Comparison of ENCODE assay signal across 8 cellular contexts in the genomic region with DNA sequence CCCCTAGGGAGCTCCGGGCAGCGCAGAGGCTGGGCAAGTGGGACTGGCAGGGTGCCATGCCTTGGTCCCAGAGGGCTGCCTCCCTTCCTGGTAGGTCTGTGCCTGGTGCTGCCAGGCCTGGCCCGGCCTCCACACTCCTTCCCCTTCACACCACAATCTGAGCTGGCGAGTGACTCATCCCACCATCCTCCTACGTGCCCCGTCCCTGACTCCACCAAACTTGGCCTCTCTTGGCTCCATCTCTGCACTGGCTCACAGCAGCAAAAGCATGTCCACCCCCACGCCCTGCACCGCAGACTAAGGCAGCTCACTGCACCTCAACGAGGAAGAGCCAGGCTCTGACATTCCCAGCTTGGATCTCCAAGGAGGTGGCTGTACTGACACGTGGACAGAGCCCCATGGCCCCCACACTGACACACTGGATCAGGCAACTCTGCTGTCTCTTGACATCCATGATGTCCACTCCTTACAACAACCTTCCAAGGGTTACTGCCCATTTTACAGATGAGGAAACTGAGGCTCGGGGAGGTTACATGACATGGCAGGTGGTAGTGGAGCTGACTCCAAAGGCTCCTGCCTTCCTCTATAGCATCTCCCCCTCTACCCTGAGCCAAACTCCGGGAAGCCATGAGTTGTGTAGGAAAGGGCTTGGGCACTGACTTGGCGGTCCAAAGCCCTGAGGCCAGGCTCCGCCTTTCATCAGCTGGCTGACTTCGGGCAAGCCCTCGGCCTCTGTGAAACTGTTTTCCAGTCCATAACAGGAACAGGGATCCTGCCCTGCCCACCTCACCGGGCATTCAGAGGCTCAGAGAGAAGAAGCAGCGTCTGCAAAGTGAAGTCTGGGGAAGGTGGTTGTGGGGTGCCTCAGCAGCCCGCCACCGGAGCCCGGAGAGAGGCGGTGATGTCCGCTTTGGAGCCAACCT. TPM values are rescaled to one million over a fixed set of nuclear protein-coding genes. Genes with fewer than 3 reads are reported as not detected.
A peak's percentile ranks its signal among the peaks of the same experiment; 100 is the strongest.
DNase-seq lines count a peak whose midpoint lies in the region; ATAC-seq, FAIRE-seq and TF ChIP-seq lines count a peak whose summit lies in the region.

No MANE protein-coding gene starts in this region.

- H3K4me3 Mint-ChIP-seq in activated CD4-positive, alpha-beta T cell treated with anti-CD3 and anti-CD28 coated beads, Interleukin-2, amount 10 ng/mL, durations not matched to agents 7 days and 5 days: no peak overlapping the region
- peak overlapping the region; percentile 42 for H3K4me3 Mint-ChIP-seq in natural killer cell
- H3K4me3 Mint-ChIP-seq in stimulated activated naive CD8-positive, alpha-beta T cell treated with anti-CD3 and anti-CD28 coated beads, Interleukin-15, amount 100 ng/mL, for 72 hours: peak overlapping the region; percentile 67 to 82

- H3K27ac ChIP-seq in H1 (ENCODE audit: low read depth, low read length): 0 out of 2 replicates have a peak overlapping the region, but pooled peaks have one; percentile 26

- peak overlapping the region; percentile 97 for H2BK20ac ChIP-seq in H1 (ENCODE audit: low read length)

- CTCF ChIA-PET in activated CD4-positive, alpha-beta T cell treated with anti-CD3 and anti-CD28 coated beads, Interleukin-2, amount 10 ng/mL, durations not matched to agents 7 days and 5 days (lab: Charles Lee): interaction anchor here (0.6 to 4.3 kb wide), 50 partner anchors 8 to 985 kb away, joined by 3 to 52 read pairs (median 5); partner anchors contain the start of genes KRT15 and KRT33B
- CTCF ChIA-PET in H1 (lab: Charles Lee; ENCODE audit: partially characterized antibody): interaction anchor here (0.6 to 21.2 kb wide), 77 partner anchors 8 to 739 kb away, joined by 3 to 492 read pairs (median 6); partner anchors contain the start of genes EIF1, KRT13, KRT15 and KRT16

- H4K5ac ChIP-seq in H1 (ENCODE audit: insufficient read length, low read depth, low read length): no peak overlapping the region

- peak overlapping the region; percentile 82 for H2BK15ac ChIP-seq in H1 (ENCODE audit: low read length)

- peaks cover 19% of the 10 kb centered on the region for H3K4me1 Mint-ChIP-seq in activated CD4-positive, alpha-beta T cell treated with anti-CD3 and anti-CD28 coated beads, Interleukin-2, amount 10 ng/mL, durations not matched to agents 7 days and 5 days
- peaks cover 9 to 23% of the 10 kb centered on the region in 2 donors for H3K4me1 Mint-ChIP-seq in natural killer cell
- H3K4me1 Mint-ChIP-seq in stimulated activated naive CD8-positive, alpha-beta T cell treated with anti-CD3 and anti-CD28 coated beads, Interleukin-15, amount 100 ng/mL, for 72 hours: peaks cover 22% of the 10 kb centered on the region

- no peaks in the 10 kb centered on the region for H3K79me2 ChIP-seq in H1 (ENCODE audit: control insufficient read depth in 1 of 2, insufficient read depth in 2 of 2, low read length in 2 of 2)

- no peak for TF ChIP-seq RAD21 in H1 (IDR thresholded peaks at IDR 0.05 in 1 of 2, conservative IDR thresholded peaks at IDR 0.05 in 1 of 2; ENCODE audit: low read depth in 2 of 2, low read length in 2 of 2)

- peak overlapping the region; percentile 88; the same call in 1 of the 2 replicates for H2AFZ ChIP-seq in H1 (ENCODE audit: low read length)

- no peak overlapping the region for H3K23ac ChIP-seq in H1 (ENCODE audit: insufficient read length)

- peak overlapping the region; percentile 80 for H3K27ac Mint-ChIP-seq in activated CD4-positive, alpha-beta T cell treated with anti-CD3 and anti-CD28 coated beads, Interleukin-2, amount 10 ng/mL, durations not matched to agents 7 days and 5 days
- peak overlapping the region in 1 of 2 donors; percentile 65 for H3K27ac Mint-ChIP-seq in natural killer cell
- H3K27ac Mint-ChIP-seq in stimulated activated naive CD8-positive, alpha-beta T cell treated with anti-CD3 and anti-CD28 coated beads, Interleukin-15, amount 100 ng/mL, for 72 hours: no peak overlapping the region

- peak overlapping the region; percentile 73; the same call in 1 of the 2 replicates for H2BK5ac ChIP-seq in H1 (ENCODE audit: low read depth, low read length)

- no peaks in the 10 kb centered on the region; the same call in 1 of the 2 replicates for H3K23me2 ChIP-seq in H1 (ENCODE audit: low read depth, low read length)

- H3K4me1 ChIP-seq in H1 (replicated peaks in 1 of 4; ENCODE audit: control insufficient read depth in 3 of 4, insufficient read depth in 4 of 4, low read length in 3 of 4): peaks cover 8 to 24% (median 13%) of the 10 kb centered on the region in 4 experiments

- H3K4me2 ChIP-seq in H1 (ENCODE audit: insufficient read depth in 1 of 2, low read depth in 2 of 2, low read length in 2 of 2): peak overlapping the region in 1 of 2 experiments; percentile 59; a peak in 3 of 4 replicates

- H3K56ac ChIP-seq in H1 (replicated peaks; ENCODE audit: insufficient read length, low read depth, low read length): no peak overlapping the region

- FAIRE-seq in H1 (lab: Jason Lieb, UNC): no peak

- peak overlapping the region; percentile 99 for H2BK12ac ChIP-seq in H1 (ENCODE audit: low read depth, low read length)

- no peak overlapping the region for H2BK120ac ChIP-seq in H1 (replicated peaks; ENCODE audit: low read depth, low read length)

- H3K9me3 ChIP-seq in H1 (ENCODE audit: insufficient read depth in 2 of 2, low read depth in 1 of 2, low read length in 1 of 2): no peaks in the 10 kb centered on the region; a peak in 1 of 4 replicates

- peak overlapping the region; percentile 13 for H3K4ac ChIP-seq in H1 (replicated peaks; ENCODE audit: insufficient read length, low read depth, low read length)

- H3K36me3 Mint-ChIP-seq in activated CD4-positive, alpha-beta T cell treated with anti-CD3 and anti-CD28 coated beads, Interleukin-2, amount 10 ng/mL, durations not matched to agents 7 days and 5 days (ENCODE audit: low read depth): no peaks in the 10 kb centered on the region
- no peaks in the 10 kb centered on the region for H3K36me3 Mint-ChIP-seq in natural killer cell

- peak overlapping the region; percentile 11; the same call in 1 of the 2 replicates for H2AK5ac ChIP-seq in H1 (ENCODE audit: low read depth, low read length)

- peaks cover 7% of the 10 kb centered on the region for H3K9me3 Mint-ChIP-seq in activated CD4-positive, alpha-beta T cell treated with anti-CD3 and anti-CD28 coated beads, Interleukin-2, amount 10 ng/mL, durations not matched to agents 7 days and 5 days
- peaks cover 0 to 3% of the 10 kb centered on the region in 2 donors for H3K9me3 Mint-ChIP-seq in natural killer cell
- H3K9me3 Mint-ChIP-seq in stimulated activated naive CD8-positive, alpha-beta T cell treated with anti-CD3 and anti-CD28 coated beads, Interleukin-15, amount 100 ng/mL, for 72 hours: peaks cover 11 to 15% of the 10 kb centered on the region in 2 donors

- H4K8ac ChIP-seq in H1 (ENCODE audit: extremely low read depth, insufficient read depth, low read length): peak overlapping the region; percentile 60

- TF ChIP-seq POLR2A in H1 (IDR thresholded peaks at IDR 0.05; ENCODE audit: control extremely low read depth in 1 of 2, low read depth in 2 of 2, low read length in 2 of 2): no peak

- H3K14ac ChIP-seq in H1 (ENCODE audit: insufficient read length): no peak overlapping the region

- H4K91ac ChIP-seq in H1 (replicated peaks; ENCODE audit: insufficient read length, low read length): peak overlapping the region; percentile 59

- TF ChIP-seq CTCF in H1 (IDR thresholded peaks at IDR 0.05; ENCODE audit: control extremely low read depth in 1 of 3, insufficient read depth in 1 of 3, low read depth in 1 of 3, low read length in 3 of 3) (no peak), natural killer cell (IDR thresholded peaks at IDR 0.05) (no peak)

- intact Hi-C loops in natural killer cell (cut with micrococcal nuclease): loop anchor here (5.0 kb wide), 1 partner anchor 641 kb away; no protein-coding TSS in a partner anchor

- DNase-seq in AG20443 (ENCODE audit: low spot score): peak; percentile 95
- DNase-seq in HUDEP-2 (lab: John Stamatoyannopoulos, UW; ENCODE audit: unreplicated experiment in 76 of 76): peak in 63 of 76 experiments; percentile 13 to 85 (median 54)
- no peak for DNase-seq in activated CD4-positive, alpha-beta T cell treated with anti-CD3 and anti-CD28 coated beads, Interleukin-2, amount 10 ng/mL, durations not matched to agents 7 days and 5 days
- no peak for DNase-seq in H1 (ENCODE audit: low read depth in 1 of 2, low spot score in 2 of 2)
- DNase-seq in natural killer cell: no peak
- DNase-seq in stimulated activated naive CD8-positive, alpha-beta T cell treated with anti-CD3 and anti-CD28 coated beads, Interleukin-15, amount 100 ng/mL, for 72 hours: peak; percentile 61 to 72
- DNase-seq in pons (ENCODE audit: low spot score): no peak

- no peaks in the 10 kb centered on the region for H4K20me1 ChIP-seq in H1 (replicated peaks in 1 of 2; ENCODE audit: control insufficient read depth in 1 of 2, insufficient read depth in 2 of 2, low read length in 2 of 2)

- no peak for TF ChIP-seq EP300 in H1 (IDR thresholded peaks at IDR 0.05; ENCODE audit: borderline replicate concordance in 1 of 2, low read depth in 2 of 2, low read length in 2 of 2)

- H3K27me3 Mint-ChIP-seq in activated CD4-positive, alpha-beta T cell treated with anti-CD3 and anti-CD28 coated beads, Interleukin-2, amount 10 ng/mL, durations not matched to agents 7 days and 5 days: no peaks in the 10 kb centered on the region
- peaks cover 11 to 17% of the 10 kb centered on the region in 2 donors for H3K27me3 Mint-ChIP-seq in natural killer cell (ENCODE audit: low read depth in 2 of 2)
- H3K27me3 Mint-ChIP-seq in stimulated activated naive CD8-positive, alpha-beta T cell treated with anti-CD3 and anti-CD28 coated beads, Interleukin-15, amount 100 ng/mL, for 72 hours: peaks cover 32% of the 10 kb centered on the region

- H3K9ac ChIP-seq in H1 (replicated peaks in 1 of 4; ENCODE audit: extremely low read depth in 1 of 4, low read depth in 3 of 4, low read length in 3 of 4): 0 out of 7 replicates have a peak overlapping the region, but pooled peaks of 1 of the 4 experiments have one; percentile 9

- no peaks in the 10 kb centered on the region; a peak in 2 of 7 replicates for H3K27me3 ChIP-seq in H1 (replicated peaks in 1 of 4; ENCODE audit: control insufficient read depth in 3 of 4, extremely low read depth in 1 of 4, insufficient read depth in 3 of 4, low read length in 3 of 4)

- ATAC-seq in natural killer cell (peak in 2 of 3 donors; percentile 1 to 32), GM19324 (IDR thresholded peaks at IDR 0.05; ENCODE audit: low FRiP score, unreplicated experiment) (no peak)
- ATAC-seq in stimulated activated naive CD8-positive, alpha-beta T cell treated with anti-CD3 and anti-CD28 coated beads, Interleukin-15, amount 100 ng/mL, for 72 hours: peak; percentile 83

- POLR2A ChIA-PET in activated CD4-positive, alpha-beta T cell treated with anti-CD3 and anti-CD28 coated beads, Interleukin-2, amount 10 ng/mL, durations not matched to agents 7 days and 5 days (lab: Charles Lee): no interaction called here
- POLR2A ChIA-PET in H1 (lab: Charles Lee; ENCODE audit: partially characterized antibody): interaction anchor here (0.6 to 16.2 kb wide), 13 partner anchors 11 to 141 kb away, joined by 3 to 293 read pairs (median 5); partner anchors contain the start of genes EIF1 and KRT19

- H3K79me1 ChIP-seq in H1 (ENCODE audit: low read depth, low read length): no peaks in the 10 kb centered on the region

- H3K18ac ChIP-seq in H1 (ENCODE audit: extremely low read depth, low read length): peak overlapping the region; percentile 75

- 81% methylated on average over 17 of the region's 23 CpGs; no CpG with 5 or more reads in 1 of the 2 experiments for WGBS in H1 (ENCODE audit: extremely low coverage in 1 of 2, insufficient coverage in 1 of 2, insufficient read length in 1 of 2, insufficient replicate concordance in 2 of 2, low coverage in 1 of 2, low lambda C conversion rate in 2 of 2, missing lambda C conversion rate in 1 of 2), 2 experiments

- H3K36me3 ChIP-seq in H1 (ENCODE audit: control insufficient read depth in 2 of 4, insufficient read depth in 4 of 4, low read length in 3 of 4): no peaks in the 10 kb centered on the region

- H3K4me3 ChIP-seq in H1 (ENCODE audit: extremely low read depth in 1 of 4, insufficient read depth in 2 of 4, low read depth in 3 of 4, low read length in 4 of 4): peak overlapping the region in 1 of 4 experiments; percentile 43; a peak in 4 of 8 replicates

RNA-seq across cellular contexts. Expression of gene KRT19, which starts 20.1 kb away (rescaled TPM):
- total RNA-seq in activated CD4-positive, alpha-beta T cell treated with anti-CD3 and anti-CD28 coated beads, Interleukin-2, amount 10 ng/mL, durations not matched to agents 7 days and 5 days: not detected
- total RNA-seq in H1 (2021; fragmentation: NEBNext Ultra II Directional; extraction: Animal tissue kit (Norgen Biotek cat#: 25700)): 122 and 137 TPM in 2 replicates
- 120 and 192 TPM in 2 replicates for polyA plus RNA-seq in H1 (2011; rRNA removed)
- polyA plus RNA-seq in H1 (2011; cell fraction: cytosol; rRNA removed): 174 TPM
- 160 TPM for polyA plus RNA-seq in H1 (2011; cell fraction: nucleus; rRNA removed)
- 117 to 161 TPM (median 152 TPM) in 4 replicates for polyA plus RNA-seq in H1 (2012, experiment 1 of 2)
- 165 TPM for polyA plus RNA-seq in H1 (2012, experiment 2 of 2)
- 70.3 TPM for polyA plus RNA-seq in H1 (2013, experiment 1 of 2)
- polyA plus RNA-seq in H1 (2013, experiment 2 of 2): 64.2 TPM
- polyA minus RNA-seq in H1 (2011; rRNA and poly(A)+ RNA removed): 68.0 and 81.3 TPM in 2 replicates
- 95.6 TPM for polyA minus RNA-seq in H1 (2011; cell fraction: cytosol; rRNA and poly(A)+ RNA removed)
- polyA minus RNA-seq in H1 (2011; cell fraction: nucleus; rRNA and poly(A)+ RNA removed): 73.2 TPM
- total RNA-seq in natural killer cell: not detected

RNA-seq across cellular contexts. Expression of gene KRT9, which starts 23.7 kb away (rescaled TPM):
- total RNA-seq in activated CD4-positive, alpha-beta T cell treated with anti-CD3 and anti-CD28 coated beads, Interleukin-2, amount 10 ng/mL, durations not matched to agents 7 days and 5 days: not detected
- total RNA-seq in H1 (2021; fragmentation: NEBNext Ultra II Directional; extraction: Animal tissue kit (Norgen Biotek cat#: 25700)): not detected in 2 replicates
- not detected in 2 replicates for polyA plus RNA-seq in H1 (2011; rRNA removed)
- polyA plus RNA-seq in H1 (2011; cell fraction: cytosol; rRNA removed): not detected
- polyA plus RNA-seq in H1 (2011; cell fraction: nucleus; rRNA removed): not detected
- not detected in 4 replicates for polyA plus RNA-seq in H1 (2012, experiment 1 of 2)
- not detected for polyA plus RNA-seq in H1 (2012, experiment 2 of 2)
- not detected for polyA plus RNA-seq in H1 (2013, experiment 1 of 2)
- polyA plus RNA-seq in H1 (2013, experiment 2 of 2): not detected
- not detected in 2 replicates for polyA minus RNA-seq in H1 (2011; rRNA and poly(A)+ RNA removed)
- polyA minus RNA-seq in H1 (2011; cell fraction: cytosol; rRNA and poly(A)+ RNA removed): not detected
- polyA minus RNA-seq in H1 (2011; cell fraction: nucleus; rRNA and poly(A)+ RNA removed): not detected
- total RNA-seq in natural killer cell: not detected

RNA-seq across cellular contexts. Expression of gene KRT15, which starts 29.5 kb away (rescaled TPM):
- total RNA-seq in activated CD4-positive, alpha-beta T cell treated with anti-CD3 and anti-CD28 coated beads, Interleukin-2, amount 10 ng/mL, durations not matched to agents 7 days and 5 days: not detected
- total RNA-seq in H1 (2021; fragmentation: NEBNext Ultra II Directional; extraction: Animal tissue kit (Norgen Biotek cat#: 25700)): 0.13 and 0.21 TPM in 2 replicates
- polyA plus RNA-seq in H1 (2011; rRNA removed): 0.09 and 0.11 TPM in 2 replicates
- 0.16 TPM for polyA plus RNA-seq in H1 (2011; cell fraction: cytosol; rRNA removed)
- 0.47 TPM for polyA plus RNA-seq in H1 (2011; cell fraction: nucleus; rRNA removed)
- 0.17 to 0.40 TPM (median 0.23 TPM) in 4 replicates for polyA plus RNA-seq in H1 (2012, experiment 1 of 2)
- not detected for polyA plus RNA-seq in H1 (2012, experiment 2 of 2)
- 0.04 TPM for polyA plus RNA-seq in H1 (2013, experiment 1 of 2)
- polyA plus RNA-seq in H1 (2013, experiment 2 of 2): 0.42 TPM
- polyA minus RNA-seq in H1 (2011; rRNA and poly(A)+ RNA removed): 0.20 and 0.25 TPM in 2 replicates
- not detected for polyA minus RNA-seq in H1 (2011; cell fraction: cytosol; rRNA and poly(A)+ RNA removed)
- polyA minus RNA-seq in H1 (2011; cell fraction: nucleus; rRNA and poly(A)+ RNA removed): 0.80 TPM
- not detected for total RNA-seq in natural killer cell

RNA-seq across cellular contexts. Expression of gene KRT14, which starts 38.5 kb away (rescaled TPM):
- not detected for total RNA-seq in activated CD4-positive, alpha-beta T cell treated with anti-CD3 and anti-CD28 coated beads, Interleukin-2, amount 10 ng/mL, durations not matched to agents 7 days and 5 days
- not detected in 2 replicates for total RNA-seq in H1 (2021; fragmentation: NEBNext Ultra II Directional; extraction: Animal tissue kit (Norgen Biotek cat#: 25700))
- 0.13 and 0.35 TPM in 2 replicates for polyA plus RNA-seq in H1 (2011; rRNA removed)
- polyA plus RNA-seq in H1 (2011; cell fraction: cytosol; rRNA removed): not detected
- polyA plus RNA-seq in H1 (2011; cell fraction: nucleus; rRNA removed): not detected
- polyA plus RNA-seq in H1 (2012, experiment 1 of 2): not detected in 4 replicates
- polyA plus RNA-seq in H1 (2012, experiment 2 of 2): not detected
- polyA plus RNA-seq in H1 (2013, experiment 1 of 2): not detected
- not detected for polyA plus RNA-seq in H1 (2013, experiment 2 of 2)
- polyA minus RNA-seq in H1 (2011; rRNA and poly(A)+ RNA removed): 0.16 and 0.61 TPM in 2 replicates
- not detected for polyA minus RNA-seq in H1 (2011; cell fraction: cytosol; rRNA and poly(A)+ RNA removed)
- polyA minus RNA-seq in H1 (2011; cell fraction: nucleus; rRNA and poly(A)+ RNA removed): not detected
- total RNA-seq in natural killer cell: not detected

RNA-seq across cellular contexts. Expression of gene KRT13, which starts 42.8 kb away (rescaled TPM):
- total RNA-seq in activated CD4-positive, alpha-beta T cell treated with anti-CD3 and anti-CD28 coated beads, Interleukin-2, amount 10 ng/mL, durations not matched to agents 7 days and 5 days: not detected
- not detected in 2 replicates for total RNA-seq in H1 (2021; fragmentation: NEBNext Ultra II Directional; extraction: Animal tissue kit (Norgen Biotek cat#: 25700))
- polyA plus RNA-seq in H1 (2011; rRNA removed): 0.09 and 0.17 TPM in 2 replicates
- polyA plus RNA-seq in H1 (2011; cell fraction: cytosol; rRNA removed): not detected
- not detected for polyA plus RNA-seq in H1 (2011; cell fraction: nucleus; rRNA removed)
- polyA plus RNA-seq in H1 (2012, experiment 1 of 2): not detected in 4 replicates
- not detected for polyA plus RNA-seq in H1 (2012, experiment 2 of 2)
- polyA plus RNA-seq in H1 (2013, experiment 1 of 2): not detected
- not detected for polyA plus RNA-seq in H1 (2013, experiment 2 of 2)
- polyA minus RNA-seq in H1 (2011; rRNA and poly(A)+ RNA removed): not detected in 2 replicates
- not detected for polyA minus RNA-seq in H1 (2011; cell fraction: cytosol; rRNA and poly(A)+ RNA removed)
- polyA minus RNA-seq in H1 (2011; cell fraction: nucleus; rRNA and poly(A)+ RNA removed): not detected
- not detected for total RNA-seq in natural killer cell

Comparison
In these comparisons a context has a peak if more than half of its experiments do, and no peak if none do; other contexts are left out.
1. DNase-seq: peak in AG20443 (single experiment), HUDEP-2 (63 of 76) and stimulated activated naive CD8-positive, alpha-beta T cell treated with anti-CD3 and anti-CD28 coated beads, Interleukin-15, amount 100 ng/mL, for 72 hours (2 of 2); none in activated CD4-positive, alpha-beta T cell treated with anti-CD3 and anti-CD28 coated beads, Interleukin-2, amount 10 ng/mL, durations not matched to agents 7 days and 5 days (single experiment), H1 (0 of 2), natural killer cell (single experiment) and pons (single experiment).
2. RNA of gene KRT19, which starts 20.1 kb away (total RNA-seq): 122 to 137 TPM in H1; not detected in activated CD4-positive, alpha-beta T cell treated with anti-CD3 and anti-CD28 coated beads, Interleukin-2, amount 10 ng/mL, durations not matched to agents 7 days and 5 days and not detected in natural killer cell; every median in the first group is over 100 times any median in the second.